Comparison of ENCODE assay signal across 20 cellular contexts in genomic region chr13:46113596-46113995, GRCh38. TPM values are rescaled to one million over a fixed set of nuclear protein-coding genes. Genes with fewer than 3 reads are reported as not detected.
DNase-seq lines count a peak whose midpoint lies in the region; ATAC-seq, FAIRE-seq and TF ChIP-seq lines count a peak whose summit lies in the region.
"Had no signal": no experiment of that assay in that cellular context is flagged by ENCODE, and none has a peak within 500 bp of the region (broad histone marks: within the 10 kb centered on the region; RNA-seq: fewer than 3 reads in every experiment).

No MANE protein-coding gene starts in this region.

- H3K9me1 ChIP-seq in K562 (ENCODE audit: control insufficient read depth, insufficient read depth, low read length), result no peaks in the 10 kb centered on the region
- no peaks in the 10 kb centered on the region for H3K9me1 ChIP-seq in keratinocyte (ENCODE audit: control insufficient read depth, extremely low read depth, insufficient read depth, low read length)

- H3K36me3 ChIP-seq in K562 (ENCODE audit: control insufficient read depth, insufficient read depth, low read length), result no peaks in the 10 kb centered on the region
- no peaks in the 10 kb centered on the region for H3K36me3 ChIP-seq in keratinocyte (ENCODE audit: control insufficient read depth in 2 of 2, extremely low read depth in 1 of 2, insufficient read depth in 2 of 2, low read length in 2 of 2)
- H3K36me3 ChIP-seq in transverse colon, result no peaks in the 10 kb centered on the region
- H3K36me3 ChIP-seq: gastroesophageal sphincter, pancreas had no signal

- H3K27ac ChIP-seq in K562 (ENCODE audit: extremely low read depth, low read depth, low read length), result peak overlapping the region; percentile 72; the same call in 2 of the 3 replicates
- peak overlapping the region; percentile 53 for H3K27ac ChIP-seq in keratinocyte (ENCODE audit: control insufficient read depth, insufficient read depth, low read length)
- no peak overlapping the region for H3K27ac ChIP-seq in transverse colon
- H3K27ac ChIP-seq: gastroesophageal sphincter, pancreas had no signal

- WGBS in K562 (ENCODE audit: insufficient coverage, low coverage, missing lambda C conversion rate), result 0% methylated on average over 2 of the region's 2 CpGs
- 65 to 68% methylated on average over 2 of the region's 2 CpGs for WGBS in transverse colon (ENCODE audit: low coverage in 1 of 2), 2 donors

- POLR2A ChIA-PET in K562 (lab: Yijun Ruan, JAX), result no interaction called here

- in situ Hi-C loops in K562 (cut with MboI) (no loop called here), transverse colon (cut with MboI; ENCODE audit: low pct_ligation_motif_present in 1 of 4, low pct_unique_long_range_greater_than_20kb in 1 of 4, low sequenced_read_pairs in 3 of 4) (no loop called here)

- H3K79me2 ChIP-seq in K562 (ENCODE audit: control insufficient read depth, insufficient read depth, low read length), result no peaks in the 10 kb centered on the region
- H3K79me2 ChIP-seq in keratinocyte (ENCODE audit: control insufficient read depth, insufficient read depth, low read length), result no peaks in the 10 kb centered on the region

- no peak for TF ChIP-seq CTCF in K562 (IDR thresholded peaks at IDR 0.05 in 2 of 3, conservative IDR thresholded peaks at IDR 0.05 in 1 of 3; ENCODE audit: insufficient read depth in 2 of 3, low read depth in 1 of 3, low read length in 3 of 3)
- no peak for TF ChIP-seq CTCF in keratinocyte (optimal IDR thresholded peaks at IDR 0.05 in 1 of 3, IDR thresholded peaks at IDR 0.05 in 1 of 3, conservative IDR thresholded peaks at IDR 0.05 in 1 of 3; ENCODE audit: extremely low read depth in 1 of 3, insufficient read depth in 2 of 3, low read length in 3 of 3)
- no peak for TF ChIP-seq CTCF in transverse colon (IDR thresholded peaks at IDR 0.05)

- no TSS peak for BruUV-seq in K562 (replicated peaks; lab: Mats Ljungman, UMichigan)

- DNase-seq in CD1c-positive myeloid dendritic cell (ENCODE audit: extremely low spot score) (peak; percentile 69), MV-4-11 (lab: John Stamatoyannopoulos, UW) (peak; percentile 66), K562 (ENCODE audit: extremely low read depth in 1 of 4, low spot score in 3 of 4) (peak in 2 of 4 experiments; percentile 35 to 71), keratinocyte (ENCODE audit: low read depth, low spot score) (no peak), SKM-1 treated with dmso at 0.1 percent for 144 hours (lab: John Stamatoyannopoulos, UW; ENCODE audit: unreplicated experiment) (no peak), HuH-7 (ENCODE audit: low spot score) (no peak), hepatic stellate cell (ENCODE audit: low spot score) (no peak), transverse colon (no peak)
- DNase-seq: activated CD4-positive, alpha-beta memory T cell treated with anti-CD3 and anti-CD28 coated beads for 36 hours; COR-L47; effector CD8-positive, alpha-beta T cell; H7; IMR-90; mucosa of descending colon; NCI-H510A treated with DMSO at 0.1 percent for 48 hours; pancreas; RPMI8226 had no signal

- no peak for TF ChIP-seq RAD21 in K562 (CRISPR knock-in tag; conservative IDR thresholded peaks at IDR 0.05 in 1 of 2, IDR thresholded peaks at IDR 0.05 in 1 of 2)

- H3K9me3 ChIP-seq in K562 (replicated peaks; ENCODE audit: control insufficient read depth, insufficient read depth, low read depth, low read length), result no peaks in the 10 kb centered on the region
- H3K9me3 ChIP-seq in keratinocyte (ENCODE audit: control insufficient read depth, low read depth, low read length), result no peaks in the 10 kb centered on the region
- no peaks in the 10 kb centered on the region for H3K9me3 ChIP-seq in transverse colon
- H3K9me3 ChIP-seq: gastroesophageal sphincter, mucosa of descending colon, pancreas had no signal

- dilution Hi-C loops in keratinocyte (cut with MboI; ENCODE audit: extremely low pct_ligation_motif_present, low sequenced_read_pairs), result no loop called here

- H3K9ac ChIP-seq in K562 (ENCODE audit: insufficient read depth in 1 of 2, low read depth in 2 of 2, low read length in 2 of 2), result peak overlapping the region in 1 of 2 experiments; percentile 34; a peak in 1 of 4 replicates
- no peak overlapping the region for H3K9ac ChIP-seq in keratinocyte (ENCODE audit: control insufficient read depth, extremely low read depth, insufficient read depth, low read length)

- peak overlapping the region; percentile 62 for H2AFZ ChIP-seq in K562 (ENCODE audit: low read depth, low read length)
- peak overlapping the region; percentile 28 for H2AFZ ChIP-seq in keratinocyte (ENCODE audit: control insufficient read depth, low read length)

- H3K4me3 ChIP-seq in K562 (no peak overlapping the region), keratinocyte (ENCODE audit: control insufficient read depth in 2 of 3, extremely low read depth in 1 of 3, insufficient read depth in 2 of 3, low read depth in 1 of 3, low read length in 3 of 3) (no peak overlapping the region), transverse colon (no peak overlapping the region)
- H3K4me3 ChIP-seq: gastroesophageal sphincter, mucosa of descending colon, pancreas had no signal

- H4K20me1 ChIP-seq in K562 (replicated peaks; ENCODE audit: control insufficient read depth, insufficient read depth, low read length) (no peaks in the 10 kb centered on the region), keratinocyte (ENCODE audit: control insufficient read depth, extremely low read depth, insufficient read depth, low read length) (no peaks in the 10 kb centered on the region)

- no peak; the same call in 1 of the 2 replicates for TF ChIP-seq EP300 in K562 (IDR thresholded peaks at IDR 0.05; ENCODE audit: low read length)
- TF ChIP-seq EP300 in transverse colon (IDR thresholded peaks at IDR 0.05; ENCODE audit: low read depth), result no peak

- H3K4me2 ChIP-seq in K562 (ENCODE audit: insufficient read depth, low read length), result no peak overlapping the region
- no peak overlapping the region for H3K4me2 ChIP-seq in keratinocyte (ENCODE audit: control insufficient read depth, extremely low read depth, insufficient read depth, low read depth, low read length)

- TF ChIP-seq POLR2A in K562 (conservative IDR thresholded peaks at IDR 0.05) (no peak), transverse colon (IDR thresholded peaks at IDR 0.05) (no peak)

- peak; percentile 93 for ATAC-seq in K562
- ATAC-seq: gastroesophageal sphincter, mucosa of descending colon had no signal

- H3K4me1 ChIP-seq in K562 (replicated peaks in 1 of 2; ENCODE audit: control insufficient read depth in 2 of 2, insufficient read depth in 2 of 2, low read length in 2 of 2) (peaks cover 0 to 17% of the 10 kb centered on the region in 2 experiments; a peak in 2 of 5 replicates), keratinocyte (ENCODE audit: control insufficient read depth, extremely low read depth, insufficient read depth, low read length) (no peaks in the 10 kb centered on the region), transverse colon (no peaks in the 10 kb centered on the region)
- H3K4me1 ChIP-seq: gastroesophageal sphincter, pancreas had no signal

- peak; percentile 85 for FAIRE-seq in K562 (lab: Jason Lieb, UNC)
- peak; percentile 61 for FAIRE-seq in keratinocyte (lab: Jason Lieb, UNC)
- FAIRE-seq: GM18507, pancreas had no signal

- intact Hi-C loops in K562 (cut with micrococcal nuclease) (no loop called here), transverse colon (cut with DNase I; ENCODE audit: low total_unique reads) (no loop called here)

- H3K27me3 ChIP-seq in K562 (ENCODE audit: control insufficient read depth in 2 of 2, insufficient read depth in 2 of 2, low read length in 2 of 2) (no peaks in the 10 kb centered on the region), keratinocyte (ENCODE audit: control insufficient read depth, extremely low read depth, insufficient read depth, low read length) (no peaks in the 10 kb centered on the region), transverse colon (no peaks in the 10 kb centered on the region)
- H3K27me3 ChIP-seq: gastroesophageal sphincter, pancreas had no signal

- CTCF ChIA-PET in K562 (lab: Yijun Ruan, JAX; ENCODE audit: low intra/inter-chr PET ratio), result no interaction called here

RNA-seq across cellular contexts. Expression of gene CPB2, which starts 8.8 kb away (rescaled TPM):
- not detected in 2 replicates for total RNA-seq in K562 (2011; cell fraction: chromatin; rRNA removed; ENCODE audit: low replicate concordance)
- total RNA-seq in K562 (2011; cell fraction: nucleolus; rRNA removed), result not detected in 2 replicates
- total RNA-seq in K562 (2011; cell fraction: nucleoplasm; rRNA removed), result not detected in 2 replicates
- total RNA-seq in K562 (2014; rRNA removed) (not detected in 2 replicates), K562 (2014; rRNA removed; fragmentation: Illumina TruSeq; extraction: Trizol) (not detected in 2 replicates), K562 (2015; rRNA removed; fragmentation: Illumina TruSeq; extraction: Trizol) (not detected in 2 replicates), K562 (2021) (0.13 and 0.16 TPM in 2 replicates), transverse colon (not detected)
- polyA plus RNA-seq in K562 (2011; rRNA removed) (not detected in 2 replicates), K562 (2014; fragmentation: Illumina TruSeq; extraction: Trizol) (not detected in 2 replicates), K562 (2014; fragmentation: Nextera tagmentation; extraction: Ambion mirVana) (under 1 TPM; 0.03 to 0.07 TPM), K562 (2014; rRNA removed) (not detected in 2 replicates), keratinocyte (0.06 to 0.26 TPM (median 0.08 TPM) in 3 replicates)
- not detected in 2 replicates for polyA plus RNA-seq in K562 (2011; cell fraction: cytosol; rRNA removed)
- not detected in 2 replicates for polyA plus RNA-seq in K562 (2011; cell fraction: nucleus; rRNA removed)
- 0.04 and 0.10 TPM in 2 replicates for polyA plus RNA-seq in K562 (2012)
- polyA minus RNA-seq in K562 (2011; rRNA and poly(A)+ RNA removed), result not detected in 2 replicates
- not detected in 2 replicates for polyA minus RNA-seq in K562 (2011; cell fraction: cytosol; rRNA and poly(A)+ RNA removed)
- polyA minus RNA-seq in K562 (2011; cell fraction: nucleus; rRNA and poly(A)+ RNA removed), result not detected in 2 replicates
- 0.39 TPM for polyA plus RNA-seq in keratinocyte (2011; ENCODE audit: low read depth)
- 0.12 and 0.39 TPM in 2 replicates for polyA plus RNA-seq in keratinocyte (2011; cell fraction: cytosol; rRNA removed)
- polyA plus RNA-seq in keratinocyte (2011; cell fraction: nucleus; rRNA removed), result 0.17 and 0.23 TPM in 2 replicates
- 0.10 and 0.27 TPM in 2 replicates for polyA plus RNA-seq in keratinocyte (2012; ENCODE audit: low replicate concordance)
- not detected in 3 replicates for polyA minus RNA-seq in keratinocyte
- not detected for polyA minus RNA-seq in keratinocyte (2011; cell fraction: cytosol; rRNA and poly(A)+ RNA removed)
- not detected in 2 replicates for polyA minus RNA-seq in keratinocyte (2011; cell fraction: nucleus; rRNA and poly(A)+ RNA removed)
- total RNA-seq: activated CD4-positive, alpha-beta memory T cell treated with anti-CD3 and anti-CD28 coated beads for 36 hours; activated T-helper 2 cell treated with anti-CD3 and anti-CD28 coated beads, Interferon-gamma antibody, Interleukin-2, Interleukin-4, amounts not matched to agents 10 μg/mL and 5 μg/mL and 100 μg/mL, durations not matched to agents 14 hours and 24 hours and 36 hours; gastroesophageal sphincter; H7; IMR-90; mucosa of descending colon had no signal
- polyA plus RNA-seq: IMR-90 had no signal

Comparison
In these comparisons a context has a peak if more than half of its experiments do, and no peak if none do; other contexts are left out.
1. DNase-seq: peak in CD1c-positive myeloid dendritic cell (single experiment) and MV-4-11 (single experiment); none in keratinocyte (single experiment), SKM-1 treated with dmso at 0.1 percent for 144 hours (single experiment), HuH-7 (single experiment), hepatic stellate cell (single experiment) and transverse colon (single experiment).
2. H3K27ac ChIP-seq: peak in K562 (single experiment) and keratinocyte (single experiment); none in transverse colon (0 of 4).